1 cellular context compared by ENCODE assay signal in the genomic region with DNA sequence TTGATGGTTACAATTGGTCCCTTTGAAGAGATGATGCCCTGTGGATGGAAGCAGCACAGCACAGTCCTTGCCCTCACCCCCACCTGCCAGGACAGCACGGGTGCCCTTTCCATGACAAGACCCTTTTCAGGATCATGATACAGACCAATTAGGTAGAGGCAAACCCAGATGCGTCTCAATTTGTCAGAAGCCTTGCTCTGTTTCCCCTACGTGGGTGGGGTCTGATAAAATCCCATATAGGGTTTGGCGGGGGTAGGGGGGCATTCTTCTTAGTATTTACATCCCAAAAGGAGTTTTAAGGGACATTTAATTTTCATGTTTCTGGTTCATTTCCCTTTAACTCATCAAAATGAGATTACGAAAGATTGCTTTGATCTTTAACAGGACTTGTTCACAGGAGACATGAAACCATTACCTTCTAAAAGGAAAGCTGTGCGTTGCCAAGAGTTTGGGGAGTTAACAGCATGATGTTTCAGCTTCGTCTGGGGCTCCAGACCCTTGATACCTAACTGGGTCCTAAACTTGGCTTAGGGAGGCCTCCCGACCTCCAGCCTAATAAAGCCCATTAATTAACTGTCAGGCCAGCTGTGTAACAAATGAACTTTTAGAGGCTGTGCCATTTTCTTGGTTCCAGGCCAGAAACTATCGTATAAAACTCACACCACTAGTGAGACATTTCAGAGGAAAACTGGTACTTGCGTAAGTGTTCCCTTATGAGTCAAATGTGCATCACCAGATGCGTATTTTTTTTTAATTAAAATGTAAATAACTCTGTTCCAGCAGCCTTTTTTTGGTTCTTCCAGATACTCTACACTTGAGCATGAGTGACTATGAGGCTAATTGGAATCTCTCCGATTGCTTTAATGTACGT.
TF ChIP-seq lines count a peak whose summit lies in the region.

No MANE protein-coding gene starts in this region.

TF ChIP-seq in IMR-90, 13 proteins besides CTCF, POLR2A, EP300 and RAD21 (continued from another document):
- TF ChIP-seq CEBPB (IDR thresholded peaks at IDR 0.05; ENCODE audit: low read depth, low read length), result 0 out of 2 replicates have a peak, but pooled peaks have one; percentile 16
